Comparison of ENCODE assay signal across 8 cellular contexts in the genomic region with DNA sequence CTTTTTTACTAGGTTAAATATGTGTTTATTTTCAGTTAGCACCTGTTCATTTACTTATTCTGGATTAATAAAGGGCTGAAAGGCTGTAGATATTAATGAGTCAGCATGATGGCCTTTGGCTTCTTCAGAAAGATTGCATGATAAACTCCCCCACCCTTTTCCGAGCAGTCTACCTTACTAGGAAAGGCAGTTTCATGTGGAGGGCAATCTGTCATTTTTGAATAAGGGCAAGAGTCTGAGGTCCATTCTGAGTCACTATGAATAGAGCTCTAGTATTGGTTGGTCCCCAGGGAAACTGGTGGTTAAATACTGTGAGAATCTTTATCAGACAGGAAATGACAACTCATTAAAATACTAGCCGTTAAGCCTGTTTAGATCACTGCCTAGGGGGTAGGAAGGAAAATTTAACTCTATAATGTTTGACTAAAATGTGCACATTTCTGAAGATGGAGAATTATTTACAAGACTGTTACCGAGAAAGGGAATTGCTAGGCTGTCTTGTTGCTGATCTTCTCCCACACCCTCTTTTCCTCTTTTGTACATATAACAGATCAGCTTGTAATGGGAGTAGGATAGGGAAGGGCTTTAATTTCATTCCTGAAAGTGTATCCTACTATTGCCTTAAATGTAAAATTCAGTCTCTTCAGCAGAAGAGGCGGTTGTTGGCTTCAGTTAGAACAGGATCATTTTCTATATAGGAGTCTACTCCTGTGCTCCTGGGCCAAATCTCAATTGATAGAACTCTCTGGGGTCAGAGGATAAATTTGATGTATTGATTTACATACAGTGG.
DNase-seq lines count a peak whose midpoint lies in the region; ATAC-seq, FAIRE-seq and TF ChIP-seq lines count a peak whose summit lies in the region.

No MANE protein-coding gene starts in this region.

- DNase-seq in Right ventricle myocardium inferior (ENCODE audit: missing footprints) = no peak
- no peak for DNase-seq in cardiac septum (ENCODE audit: low spot score)
- DNase-seq in HCEC 1CT = peak; percentile 98
- peak; percentile 96 for DNase-seq in LoVo (ENCODE audit: low spot score)
- peak; percentile 77 for DNase-seq in SIG-M5 (lab: John Stamatoyannopoulos, UW)
- DNase-seq in naive B cell = peak; percentile 46
- DNase-seq in D721Med (ENCODE audit: insufficient read length, low spot score) = no peak

- peaks cover 38 to 55% of the 10 kb centered on the region in 2 donors for H3K4me1 ChIP-seq in duodenal mucosa (ENCODE audit: control insufficient read depth in 1 of 2, insufficient read depth in 2 of 2, low read length in 2 of 2)

- peak overlapping the region; percentile 58 to 78 for H3K9ac ChIP-seq in duodenal mucosa (ENCODE audit: low read depth in 1 of 2, low read length in 2 of 2)

- no peaks in the 10 kb centered on the region for H3K36me3 ChIP-seq in duodenal mucosa (ENCODE audit: control insufficient read depth in 1 of 2, insufficient read depth in 2 of 2, low read length in 2 of 2)

- peak overlapping the region; percentile 83 for H3K27ac ChIP-seq in duodenal mucosa (ENCODE audit: low read depth, low read length)

- no peak for TF ChIP-seq CTCF in D721Med (IDR thresholded peaks at IDR 0.05; ENCODE audit: insufficient read depth, missing control alignments)

- FAIRE-seq in D721Med (lab: Jason Lieb, UNC) = no peak

- H3K4me3 ChIP-seq in duodenal mucosa (ENCODE audit: low read depth in 1 of 2, low read length in 2 of 2) = peak overlapping the region; percentile 56 to 57

- H3K36me3 Mint-ChIP-seq in naive B cell = peaks cover 0 to 6% of the 10 kb centered on the region in 2 donors

- no peaks in the 10 kb centered on the region for H3K9me3 ChIP-seq in duodenal mucosa (ENCODE audit: control insufficient read depth in 1 of 2, low read length in 2 of 2)

- ATAC-seq in Right ventricle myocardium inferior (peak; percentile 79), naive B cell (ENCODE audit: low read depth in 2 of 2) (peak; percentile 89 to 96)

- no peaks in the 10 kb centered on the region for H3K27me3 ChIP-seq in duodenal mucosa (ENCODE audit: control insufficient read depth in 1 of 2, insufficient read depth in 2 of 2, low read length in 2 of 2)

- H3K4me3 Mint-ChIP-seq in naive B cell = peak overlapping the region in 5 of 8 donors; percentile 26 to 83 (median 41)

- peaks cover 26 to 69% (median 41%) of the 10 kb centered on the region in 3 donors for H3K4me1 Mint-ChIP-seq in naive B cell

- no peaks in the 10 kb centered on the region for H3K27me3 Mint-ChIP-seq in naive B cell

- intact Hi-C loops in Right ventricle myocardium inferior (cut with DNase I) (no loop called here), cardiac septum (cut with DNase I) (no loop called here)

- peak overlapping the region in 5 of 6 donors; percentile 4 to 77 (median 41) for H3K27ac Mint-ChIP-seq in naive B cell

- H3K9me3 Mint-ChIP-seq in naive B cell = no peaks in the 10 kb centered on the region

Comparison
In these comparisons a context has a peak if more than half of its experiments do, and no peak if none do; other contexts are left out.
1. DNase-seq: peak in HCEC 1CT (single experiment), LoVo (single experiment), SIG-M5 (single experiment) and naive B cell (single experiment); none in Right ventricle myocardium inferior (single experiment), cardiac septum (single experiment) and D721Med (single experiment).